Comparison of ENCODE assay signal across 1 cellular context in the genomic region with DNA sequence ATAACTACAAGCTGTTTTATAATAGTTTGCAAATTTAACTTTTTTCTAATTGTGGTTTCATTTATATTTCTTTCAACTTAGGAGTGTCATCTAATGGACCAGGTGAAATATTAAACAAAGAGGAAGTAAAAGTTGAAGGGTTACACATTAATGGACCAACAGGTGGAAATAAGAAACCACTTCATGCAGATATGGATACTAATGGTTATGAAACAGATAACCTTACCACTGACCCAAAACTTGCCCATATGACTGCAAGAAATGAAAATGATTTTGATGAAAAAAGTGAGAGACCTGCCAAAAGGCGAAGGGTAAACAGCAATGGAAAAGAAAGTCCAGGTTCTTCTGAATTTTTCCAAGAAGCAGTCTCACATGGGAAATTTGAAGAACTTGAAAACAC.
TF ChIP-seq lines count a peak whose summit lies in the region.

No MANE protein-coding gene starts in this region.

TF ChIP-seq in SK-N-SH, 30 proteins besides CTCF, POLR2A, EP300 and RAD21 (continued from another document):
- TF ChIP-seq EZH2phosphoT487 (IDR thresholded peaks at IDR 0.05; ENCODE audit: borderline replicate concordance, low read depth) (no peak), CHD2 (IDR thresholded peaks at IDR 0.05; ENCODE audit: low read length, partially characterized antibody) (no peak), NRF1 (IDR thresholded peaks at IDR 0.05; ENCODE audit: low read depth, low read length) (no peak), POLR2AphosphoS5 (IDR thresholded peaks at IDR 0.05; ENCODE audit: low read depth, low read length) (no peak), TCF12 (IDR thresholded peaks at IDR 0.05) (no peak), JUND (IDR thresholded peaks at IDR 0.05) (no peak), FOXJ3 (CRISPR knock-in tag; IDR thresholded peaks at IDR 0.05) (no peak)
